In genomic region chr9:113645224-113645971, GRCh38 we compare ENCODE assay signal across 15 cellular contexts.
DNase-seq lines count a peak whose midpoint lies in the region; ATAC-seq and TF ChIP-seq lines count a peak whose summit lies in the region.
"Had no signal": no experiment of that assay in that cellular context is flagged by ENCODE, and none has a peak within 500 bp of the region (broad histone marks: within the 10 kb centered on the region; RNA-seq: fewer than 3 reads in every experiment).

No MANE protein-coding gene starts in this region.

- DNase-seq in NCI-H82 (lab: John Stamatoyannopoulos, UW): peak; percentile 37
- no peak for DNase-seq in NCI-H82 treated with DMSO at 0.1 percent for 48 hours (lab: John Stamatoyannopoulos, UW; ENCODE audit: unreplicated experiment)
- DNase-seq in coronary artery (ENCODE audit: low spot score): peak; percentile 38
- DNase-seq in mesenchymal stem cell: no peak
- DNase-seq in upper lobe of right lung: peak; percentile 26
- no peak for DNase-seq in DMS53 (lab: John Stamatoyannopoulos, UW)
- no peak for DNase-seq in MG63
- DNase-seq: 8988T, DMS153, NCI-H1694, NCI-H2107, NCI-H226, NCI-H526 had no signal

- WGBS in mesenchymal stem cell: 82% methylated on average over 15 of the region's 15 CpGs

- H2BK12ac ChIP-seq in mesenchymal stem cell (ENCODE audit: low read length in 2 of 2): no peak overlapping the region

- no peak overlapping the region for H2AFZ ChIP-seq in mesenchymal stem cell (ENCODE audit: low read depth, low read length)

- H3K27ac ChIP-seq in coronary artery (no peak overlapping the region), mesenchymal stem cell (ENCODE audit: low read length, poor library complexity, severe bottlenecking) (no peak overlapping the region), upper lobe of right lung (no peak overlapping the region)
- H3K27ac ChIP-seq: BLaER1 treated with 17β-estradiol and CSF1 and Interleukin-3, amounts not matched to agents 10 nM and 100 nM had no signal

- H3K14ac ChIP-seq in mesenchymal stem cell (ENCODE audit: low read length in 2 of 2): peak overlapping the region in 1 of 2 experiments; percentile 51

- H3K4ac ChIP-seq in mesenchymal stem cell (ENCODE audit: low read depth in 1 of 2, low read length in 2 of 2): no peak overlapping the region

- H3K4me1 ChIP-seq in mesenchymal stem cell (ENCODE audit: control insufficient read depth, insufficient read depth, low read depth, low read length) (peaks cover 15% of the 10 kb centered on the region), upper lobe of right lung (no peaks in the 10 kb centered on the region)

- ATAC-seq in upper lobe of right lung (no peak), GM19463 (IDR thresholded peaks at IDR 0.05; ENCODE audit: unreplicated experiment) (no peak)

- no peak overlapping the region for H2BK15ac ChIP-seq in mesenchymal stem cell (ENCODE audit: low read depth, poor library complexity, severe bottlenecking)

- H3K27me3 ChIP-seq in mesenchymal stem cell (ENCODE audit: control insufficient read depth in 1 of 2, insufficient read depth in 1 of 2, low read length in 2 of 2): no peaks in the 10 kb centered on the region
- H3K27me3 ChIP-seq in upper lobe of right lung: no peaks in the 10 kb centered on the region
- no peaks in the 10 kb centered on the region for H3K27me3 ChIP-seq in MG63
- H3K27me3 ChIP-seq: BLaER1 treated with 17β-estradiol and CSF1 and Interleukin-3, amounts not matched to agents 10 nM and 100 nM had no signal

- no peak overlapping the region for H3K9ac ChIP-seq in mesenchymal stem cell (ENCODE audit: low read length)
- H3K9ac ChIP-seq: BLaER1 treated with 17β-estradiol and CSF1 and Interleukin-3, amounts not matched to agents 10 nM and 100 nM had no signal

- H3K4me3 ChIP-seq in coronary artery (no peak overlapping the region), mesenchymal stem cell (ENCODE audit: insufficient read depth in 1 of 2, low read depth in 1 of 2, low read length in 2 of 2) (no peak overlapping the region), upper lobe of right lung (no peak overlapping the region), MG63 (no peak overlapping the region)
- H3K4me3 ChIP-seq: BLaER1 treated with 17β-estradiol and CSF1 and Interleukin-3, amounts not matched to agents 10 nM and 100 nM had no signal

- H3K9me3 ChIP-seq in mesenchymal stem cell (ENCODE audit: control insufficient read depth, low read length) (no peaks in the 10 kb centered on the region), upper lobe of right lung (no peaks in the 10 kb centered on the region), MG63 (0 out of 2 replicates have a peak, but pooled peaks cover 2% of the 10 kb centered on the region)

- H3K23ac ChIP-seq in mesenchymal stem cell (ENCODE audit: low read length in 2 of 2): no peak overlapping the region

- intact Hi-C loops in upper lobe of right lung (cut with DNase I): no loop called here

- H4K8ac ChIP-seq in mesenchymal stem cell (ENCODE audit: low read length): no peak overlapping the region

- H2BK5ac ChIP-seq in mesenchymal stem cell (ENCODE audit: low read depth, low read length, poor library complexity, severe bottlenecking): peak overlapping the region; percentile 33

- H4K91ac ChIP-seq in mesenchymal stem cell (ENCODE audit: low read length): no peak overlapping the region

- peak overlapping the region; percentile 81 for H2AK5ac ChIP-seq in mesenchymal stem cell (ENCODE audit: low read length, severe bottlenecking)

- H3K36me3 ChIP-seq in mesenchymal stem cell (ENCODE audit: control insufficient read depth in 1 of 2, insufficient read depth in 2 of 2, low read depth in 1 of 2, low read length in 2 of 2): peaks cover 0 to 3% of the 10 kb centered on the region in 2 experiments
- H3K36me3 ChIP-seq in upper lobe of right lung: no peaks in the 10 kb centered on the region
- no peaks in the 10 kb centered on the region for H3K36me3 ChIP-seq in MG63
- H3K36me3 ChIP-seq: BLaER1 treated with 17β-estradiol and CSF1 and Interleukin-3, amounts not matched to agents 10 nM and 100 nM had no signal

- no peaks in the 10 kb centered on the region for H3K79me1 ChIP-seq in mesenchymal stem cell (replicated peaks; ENCODE audit: low read length, poor library complexity, severe bottlenecking)

- no peak overlapping the region for H3K4me2 ChIP-seq in mesenchymal stem cell (ENCODE audit: low read length, poor library complexity, severe bottlenecking)
- H3K4me2 ChIP-seq: BLaER1 treated with 17β-estradiol and CSF1 and Interleukin-3, amounts not matched to agents 10 nM and 100 nM had no signal

- no peak overlapping the region for H2BK120ac ChIP-seq in mesenchymal stem cell (ENCODE audit: low read depth, low read length)

- TF ChIP-seq CTCF in coronary artery (IDR thresholded peaks at IDR 0.05): no peak
- TF ChIP-seq CTCF in upper lobe of right lung (IDR thresholded peaks at IDR 0.05): no peak

- no peak overlapping the region for H3K18ac ChIP-seq in mesenchymal stem cell (ENCODE audit: low read depth in 1 of 2, low read length in 2 of 2)

Comparison
In these comparisons a context has a peak if more than half of its experiments do, and no peak if none do; other contexts are left out.
1. DNase-seq: peak in NCI-H82 (single experiment), coronary artery (single experiment) and upper lobe of right lung (single experiment); none in NCI-H82 treated with DMSO at 0.1 percent for 48 hours (single experiment), mesenchymal stem cell (single experiment), DMS53 (single experiment) and MG63 (single experiment).